Comparison of ENCODE assay signal across 1 cellular context in the genomic region with DNA sequence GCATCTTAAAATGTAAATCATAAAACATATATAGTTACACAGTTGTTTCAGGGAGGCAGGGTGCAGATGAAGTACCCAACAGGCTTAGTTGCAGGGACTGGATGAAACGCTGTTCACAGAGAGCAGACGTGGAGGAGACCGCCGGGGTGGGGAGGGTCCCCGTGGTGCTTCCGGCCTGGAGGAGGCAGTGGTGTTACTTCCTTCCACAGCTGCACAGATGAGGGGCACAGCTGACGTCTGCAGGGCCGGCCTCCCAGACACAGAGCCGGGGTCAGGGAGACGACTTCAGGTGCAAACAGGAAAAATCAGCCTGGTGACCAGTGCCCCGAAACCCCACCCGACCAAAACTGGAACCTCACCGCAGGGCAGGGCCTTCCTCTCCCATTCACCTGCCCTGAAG.
A peak's percentile ranks its signal among the peaks of the same experiment; 100 is the strongest.
TF ChIP-seq lines count a peak whose summit lies in the region.

No MANE protein-coding gene starts in this region.

TF ChIP-seq in HepG2, 621 proteins besides CTCF, POLR2A, EP300 and RAD21:
- TF ChIP-seq, protein P1, sequence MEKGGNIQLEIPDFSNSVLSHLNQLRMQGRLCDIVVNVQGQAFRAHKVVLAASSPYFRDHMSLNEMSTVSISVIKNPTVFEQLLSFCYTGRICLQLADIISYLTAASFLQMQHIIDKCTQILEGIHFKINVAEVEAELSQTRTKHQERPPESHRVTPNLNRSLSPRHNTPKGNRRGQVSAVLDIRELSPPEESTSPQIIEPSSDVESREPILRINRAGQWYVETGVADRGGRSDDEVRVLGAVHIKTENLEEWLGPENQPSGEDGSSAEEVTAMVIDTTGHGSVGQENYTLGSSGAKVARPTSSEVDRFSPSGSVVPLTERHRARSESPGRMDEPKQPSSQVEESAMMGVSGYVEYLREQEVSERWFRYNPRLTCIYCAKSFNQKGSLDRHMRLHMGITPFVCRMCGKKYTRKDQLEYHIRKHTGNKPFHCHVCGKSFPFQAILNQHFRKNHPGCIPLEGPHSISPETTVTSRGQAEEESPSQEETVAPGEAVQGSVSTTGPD (CRISPR knock-in tag; IDR thresholded peaks at IDR 0.05): no peak
- no peak for TF ChIP-seq SOX13 (IDR thresholded peaks at IDR 0.05)
- TF ChIP-seq SOX13 (CRISPR knock-in tag; conservative IDR thresholded peaks at IDR 0.05 in 1 of 2, IDR thresholded peaks at IDR 0.05 in 1 of 2): no peak
- TF ChIP-seq AGO1 (IDR thresholded peaks at IDR 0.05; ENCODE audit: low read depth, low read length, poor library complexity, severe bottlenecking): peak; percentile 9
- TF ChIP-seq, protein P2, sequence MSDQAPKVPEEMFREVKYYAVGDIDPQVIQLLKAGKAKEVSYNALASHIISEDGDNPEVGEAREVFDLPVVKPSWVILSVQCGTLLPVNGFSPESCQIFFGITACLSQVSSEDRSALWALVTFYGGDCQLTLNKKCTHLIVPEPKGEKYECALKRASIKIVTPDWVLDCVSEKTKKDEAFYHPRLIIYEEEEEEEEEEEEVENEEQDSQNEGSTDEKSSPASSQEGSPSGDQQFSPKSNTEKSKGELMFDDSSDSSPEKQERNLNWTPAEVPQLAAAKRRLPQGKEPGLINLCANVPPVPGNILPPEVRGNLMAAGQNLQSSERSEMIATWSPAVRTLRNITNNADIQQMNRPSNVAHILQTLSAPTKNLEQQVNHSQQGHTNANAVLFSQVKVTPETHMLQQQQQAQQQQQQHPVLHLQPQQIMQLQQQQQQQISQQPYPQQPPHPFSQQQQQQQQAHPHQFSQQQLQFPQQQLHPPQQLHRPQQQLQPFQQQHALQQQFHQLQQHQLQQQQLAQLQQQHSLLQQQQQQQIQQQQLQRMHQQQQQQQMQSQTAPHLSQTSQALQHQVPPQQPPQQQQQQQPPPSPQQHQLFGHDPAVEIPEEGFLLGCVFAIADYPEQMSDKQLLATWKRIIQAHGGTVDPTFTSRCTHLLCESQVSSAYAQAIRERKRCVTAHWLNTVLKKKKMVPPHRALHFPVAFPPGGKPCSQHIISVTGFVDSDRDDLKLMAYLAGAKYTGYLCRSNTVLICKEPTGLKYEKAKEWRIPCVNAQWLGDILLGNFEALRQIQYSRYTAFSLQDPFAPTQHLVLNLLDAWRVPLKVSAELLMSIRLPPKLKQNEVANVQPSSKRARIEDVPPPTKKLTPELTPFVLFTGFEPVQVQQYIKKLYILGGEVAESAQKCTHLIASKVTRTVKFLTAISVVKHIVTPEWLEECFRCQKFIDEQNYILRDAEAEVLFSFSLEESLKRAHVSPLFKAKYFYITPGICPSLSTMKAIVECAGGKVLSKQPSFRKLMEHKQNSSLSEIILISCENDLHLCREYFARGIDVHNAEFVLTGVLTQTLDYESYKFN (CRISPR knock-in tag; conservative IDR thresholded peaks at IDR 0.05): no peak
- no peak for TF ChIP-seq MXI1 (IDR thresholded peaks at IDR 0.05; ENCODE audit: borderline replicate concordance, low read depth, low read length)
- TF ChIP-seq, protein P3, sequence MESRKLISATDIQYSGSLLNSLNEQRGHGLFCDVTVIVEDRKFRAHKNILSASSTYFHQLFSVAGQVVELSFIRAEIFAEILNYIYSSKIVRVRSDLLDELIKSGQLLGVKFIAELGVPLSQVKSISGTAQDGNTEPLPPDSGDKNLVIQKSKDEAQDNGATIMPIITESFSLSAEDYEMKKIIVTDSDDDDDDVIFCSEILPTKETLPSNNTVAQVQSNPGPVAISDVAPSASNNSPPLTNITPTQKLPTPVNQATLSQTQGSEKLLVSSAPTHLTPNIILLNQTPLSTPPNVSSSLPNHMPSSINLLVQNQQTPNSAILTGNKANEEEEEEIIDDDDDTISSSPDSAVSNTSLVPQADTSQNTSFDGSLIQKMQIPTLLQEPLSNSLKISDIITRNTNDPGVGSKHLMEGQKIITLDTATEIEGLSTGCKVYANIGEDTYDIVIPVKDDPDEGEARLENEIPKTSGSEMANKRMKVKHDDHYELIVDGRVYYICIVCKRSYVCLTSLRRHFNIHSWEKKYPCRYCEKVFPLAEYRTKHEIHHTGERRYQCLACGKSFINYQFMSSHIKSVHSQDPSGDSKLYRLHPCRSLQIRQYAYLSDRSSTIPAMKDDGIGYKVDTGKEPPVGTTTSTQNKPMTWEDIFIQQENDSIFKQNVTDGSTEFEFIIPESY (CRISPR knock-in tag; IDR thresholded peaks at IDR 0.05): peak; percentile 65
